23 cellular contexts compared by ENCODE assay signal in genomic region chr5:77993141-77993540, GRCh38.
DNase-seq lines count a peak whose midpoint lies in the region; TF ChIP-seq lines count a peak whose summit lies in the region.
"Had no signal": no experiment of that assay in that cellular context is flagged by ENCODE, and none has a peak within 500 bp of the region (broad histone marks: within the 10 kb centered on the region; RNA-seq: fewer than 3 reads in every experiment).

No MANE protein-coding gene starts in this region.

- H3K36me3 ChIP-seq in SJCRH30: no peaks in the 10 kb centered on the region
- H3K36me3 ChIP-seq: breast epithelium, colonic mucosa, right lobe of liver, thoracic aorta, vagina had no signal

- peak overlapping the region; percentile 98 for H3K27ac ChIP-seq in SJCRH30
- H3K27ac ChIP-seq: breast epithelium, C4-2B, colonic mucosa, Peyer's patch, right lobe of liver, vagina had no signal

- POLR2A ChIA-PET in HEK293T (lab: Yijun Ruan, JAX): no interaction called here

- H3K4me3 ChIP-seq in SJCRH30: peak overlapping the region; percentile 35
- H3K4me3 ChIP-seq: breast epithelium, colonic mucosa, Peyer's patch, right lobe of liver, thoracic aorta, vagina had no signal

- H3K27me3 ChIP-seq in SJCRH30: no peaks in the 10 kb centered on the region
- H3K27me3 ChIP-seq: breast epithelium, colonic mucosa, Peyer's patch, right lobe of liver, vagina had no signal

- peaks cover 74% of the 10 kb centered on the region for H3K4me1 ChIP-seq in SJCRH30
- H3K4me1 ChIP-seq: breast epithelium, colonic mucosa, Peyer's patch, right lobe of liver had no signal

- CTCF ChIA-PET in HEK293T (lab: Yijun Ruan, JAX): no interaction called here

- peak; percentile 57 for DNase-seq in DMS153 treated with DMSO at 0.1 percent for 48 hours (lab: John Stamatoyannopoulos, UW; ENCODE audit: unreplicated experiment)
- DNase-seq in NCI-H1436 treated with DMSO at 0.1 percent for 48 hours (lab: John Stamatoyannopoulos, UW): peak; percentile 85
- DNase-seq in SJCRH30: peak; percentile 38 to 65
- DNase-seq in midbrain (lab: John Stamatoyannopoulos, UW): peak; percentile 62
- DNase-seq in stimulated activated CD4-positive, alpha-beta T cell treated with anti-CD3 and anti-CD28 coated beads, Interleukin-4, amount 100 ng/mL, for 4 hours: no peak
- no peak for DNase-seq in effector CD4-positive, alpha-beta T cell
- DNase-seq in HEK293T (ENCODE audit: extremely low spot score): no peak
- DNase-seq: activated CD4-positive, alpha-beta T cell treated with anti-CD3 and anti-CD28 coated beads for 48 hours; activated naive CD4-positive, alpha-beta T cell; activated T-cell treated with anti-CD3 and anti-CD28 coated beads, Interleukin-2, amount 50 U/mL, for 48 hours; Calu3; colonic mucosa; H7; NCI-H2227 treated with DMSO at 0.1 percent for 48 hours; Peyer's patch; right lobe of liver; stimulated activated CD4-positive, alpha-beta T cell treated with anti-CD3 and anti-CD28 coated beads, Interleukin-12 subunit alpha, Interleukin-12 subunit beta, amount 100 ng/mL, for 4 hours; stimulated activated CD4-positive, alpha-beta T cell treated with anti-CD3 and anti-CD28 coated beads, Interleukin-4, amount 100 ng/mL, for 24 hours; stimulated activated naive CD4-positive, alpha-beta T cell had no signal

- no peaks in the 10 kb centered on the region for H3K9me3 ChIP-seq in SJCRH30 (replicated peaks)
- H3K9me3 ChIP-seq: breast epithelium, colonic mucosa, Peyer's patch, right lobe of liver, thoracic aorta, vagina had no signal

TF ChIP-seq in HEK293T, 16 proteins besides CTCF, POLR2A, EP300 and RAD21:
- TF ChIP-seq FOXA1 (IDR thresholded peaks at IDR 0.05): no peak
- no peak for TF ChIP-seq FOXK2 (IDR thresholded peaks at IDR 0.05)
- no peak for TF ChIP-seq NFRKB (IDR thresholded peaks at IDR 0.05)
- no peak for TF ChIP-seq ELF4 (IDR thresholded peaks at IDR 0.05)
- TF ChIP-seq ARNT (IDR thresholded peaks at IDR 0.05): no peak
- no peak for TF ChIP-seq SP1 (IDR thresholded peaks at IDR 0.05)
- TF ChIP-seq HDGF (IDR thresholded peaks at IDR 0.05; ENCODE audit: borderline replicate concordance): no peak
- no peak for TF ChIP-seq FOXM1 (IDR thresholded peaks at IDR 0.05; ENCODE audit: borderline replicate concordance)
- TF ChIP-seq BHLHE40 (IDR thresholded peaks at IDR 0.05; ENCODE audit: borderline replicate concordance): no peak
- TF ChIP-seq, protein P1, sequence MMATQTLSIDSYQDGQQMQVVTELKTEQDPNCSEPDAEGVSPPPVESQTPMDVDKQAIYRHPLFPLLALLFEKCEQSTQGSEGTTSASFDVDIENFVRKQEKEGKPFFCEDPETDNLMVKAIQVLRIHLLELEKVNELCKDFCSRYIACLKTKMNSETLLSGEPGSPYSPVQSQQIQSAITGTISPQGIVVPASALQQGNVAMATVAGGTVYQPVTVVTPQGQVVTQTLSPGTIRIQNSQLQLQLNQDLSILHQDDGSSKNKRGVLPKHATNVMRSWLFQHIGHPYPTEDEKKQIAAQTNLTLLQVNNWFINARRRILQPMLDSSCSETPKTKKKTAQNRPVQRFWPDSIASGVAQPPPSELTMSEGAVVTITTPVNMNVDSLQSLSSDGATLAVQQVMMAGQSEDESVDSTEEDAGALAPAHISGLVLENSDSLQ (IDR thresholded peaks at IDR 0.05): no peak
- TF ChIP-seq SUZ12 (IDR thresholded peaks at IDR 0.05): no peak
- no peak for TF ChIP-seq ZNF384 (IDR thresholded peaks at IDR 0.05)
- no peak for TF ChIP-seq TARDBP (IDR thresholded peaks at IDR 0.05)

Comparison
In these comparisons a context has a peak if more than half of its experiments do, and no peak if none do; other contexts are left out.
1. DNase-seq: peak in DMS153 treated with DMSO at 0.1 percent for 48 hours (single experiment), NCI-H1436 treated with DMSO at 0.1 percent for 48 hours (single experiment), SJCRH30 (2 of 2) and midbrain (single experiment); none in stimulated activated CD4-positive, alpha-beta T cell treated with anti-CD3 and anti-CD28 coated beads, Interleukin-4, amount 100 ng/mL, for 4 hours (0 of 2), effector CD4-positive, alpha-beta T cell (single experiment) and HEK293T (single experiment).